ENCODE assay signal across 12 cellular contexts in the genomic region with DNA sequence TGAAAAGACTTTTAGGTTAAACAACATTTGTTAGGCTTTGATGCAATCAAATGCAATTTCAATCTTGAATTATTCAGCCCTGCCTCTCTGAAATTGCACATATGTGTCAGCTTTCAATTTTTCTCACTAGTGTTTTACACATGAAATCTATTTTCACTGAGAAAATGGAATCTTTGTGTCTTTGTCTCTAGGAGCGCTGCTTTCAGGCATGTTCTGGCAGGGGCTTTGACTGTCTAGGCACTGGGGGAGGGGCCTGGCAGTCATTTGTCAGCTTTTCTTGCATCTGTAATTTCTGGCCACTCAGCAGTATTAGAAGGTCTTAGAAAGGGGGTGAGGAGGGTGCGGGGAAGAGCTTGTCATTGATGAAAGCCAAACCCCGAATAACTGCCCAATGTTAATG.
DNase-seq lines count a peak whose midpoint lies in the region; ATAC-seq and TF ChIP-seq lines count a peak whose summit lies in the region.
"Had no signal": no experiment of that assay in that cellular context is flagged by ENCODE, and none has a peak within 500 bp of the region (broad histone marks: within the 10 kb centered on the region; RNA-seq: fewer than 3 reads in every experiment).

No MANE protein-coding gene starts in this region.

- peak; percentile 7 for DNase-seq in AG20443 (ENCODE audit: low spot score)
- peak in 48 of 61 donors; percentile 4 to 80 (median 46) for DNase-seq in caudate nucleus (lab: John Stamatoyannopoulos, UW)
- peak; percentile 54 for DNase-seq in mesendoderm
- no peak for DNase-seq in DMS53 (lab: John Stamatoyannopoulos, UW)
- DNase-seq in stimulated activated effector memory CD8-positive, alpha-beta T cell treated with anti-CD3 and anti-CD28 coated beads, Interleukin-12 subunit alpha, Interleukin-12 subunit beta, amount 100 ng/mL, for 72 hours (ENCODE audit: low spot score in 2 of 2), result no peak
- no peak for DNase-seq in suprapubic skin (ENCODE audit: low spot score in 2 of 2)
- DNase-seq: Calu3, Kasumi-1, left colon had no signal

- no peaks in the 10 kb centered on the region for H3K27me3 ChIP-seq in Loucy (ENCODE audit: insufficient read depth, low read length, poor library complexity, severe bottlenecking)
- no peaks in the 10 kb centered on the region for H3K27me3 ChIP-seq in mesendoderm (ENCODE audit: insufficient read depth, low read length, poor library complexity)
- H3K27me3 ChIP-seq in suprapubic skin, result no peaks in the 10 kb centered on the region

- no peaks in the 10 kb centered on the region for H3K9me2 ChIP-seq in Loucy (replicated peaks; ENCODE audit: low read depth, low read length)

- H3F3A ChIP-seq in Loucy (ENCODE audit: low read depth), result peaks cover 16% of the 10 kb centered on the region

- TF ChIP-seq CTCF in Loucy (conservative IDR thresholded peaks at IDR 0.05; ENCODE audit: low read length) (no peak), suprapubic skin (IDR thresholded peaks at IDR 0.05) (no peak)

- no CpG with 5 or more reads among the region's 3 CpGs for WGBS in mesendoderm (ENCODE audit: extremely low coverage, insufficient coverage, low lambda C conversion rate)
- WGBS in suprapubic skin, result 25% methylated on average over 3 of the region's 3 CpGs

- no peak for TF ChIP-seq EP300 in suprapubic skin (IDR thresholded peaks at IDR 0.05)

- H2BK15ac ChIP-seq in mesendoderm (replicated peaks; ENCODE audit: low read depth), result no peak overlapping the region

- H3K4me3 ChIP-seq in Loucy (ENCODE audit: low read length, poor library complexity, severe bottlenecking), result no peak overlapping the region
- no peak overlapping the region for H3K4me3 ChIP-seq in mesendoderm (ENCODE audit: low read length)
- no peak overlapping the region for H3K4me3 ChIP-seq in suprapubic skin
- H3K4me3 ChIP-seq: thoracic aorta had no signal

- H2BK5ac ChIP-seq in mesendoderm (ENCODE audit: low read length), result no peak overlapping the region

- H3K36me3 Mint-ChIP-seq in stimulated activated effector memory CD8-positive, alpha-beta T cell treated with anti-CD3 and anti-CD28 coated beads, Interleukin-12 subunit alpha, Interleukin-12 subunit beta, amount 100 ng/mL, for 72 hours, result no peaks in the 10 kb centered on the region

- H3K27ac Mint-ChIP-seq in stimulated activated effector memory CD8-positive, alpha-beta T cell treated with anti-CD3 and anti-CD28 coated beads, Interleukin-12 subunit alpha, Interleukin-12 subunit beta, amount 100 ng/mL, for 72 hours, result no peak overlapping the region

- H2AFZ ChIP-seq in Loucy (ENCODE audit: low read length), result no peak overlapping the region

- H3K79me1 ChIP-seq in mesendoderm (ENCODE audit: low read length), result no peaks in the 10 kb centered on the region

- H3K4me1 Mint-ChIP-seq in stimulated activated effector memory CD8-positive, alpha-beta T cell treated with anti-CD3 and anti-CD28 coated beads, Interleukin-12 subunit alpha, Interleukin-12 subunit beta, amount 100 ng/mL, for 72 hours, result no peaks in the 10 kb centered on the region

- H2BK120ac ChIP-seq in mesendoderm (ENCODE audit: low read depth, low read length), result no peak overlapping the region

- H4K20me1 ChIP-seq in Loucy (ENCODE audit: insufficient read depth, low read length, poor library complexity, severe bottlenecking), result peaks cover 100% of the 10 kb centered on the region

- no peak for ATAC-seq in stimulated activated effector memory CD8-positive, alpha-beta T cell treated with anti-CD3 and anti-CD28 coated beads, Interleukin-12 subunit alpha, Interleukin-12 subunit beta, amount 100 ng/mL, for 72 hours
- no peak for ATAC-seq in GM21515 (IDR thresholded peaks at IDR 0.05; ENCODE audit: unreplicated experiment)
- ATAC-seq: left colon had no signal

- H3K4me2 ChIP-seq in Loucy (ENCODE audit: low read depth, low read length, poor library complexity, severe bottlenecking), result peak overlapping the region; percentile 14
- H3K4me2 ChIP-seq in mesendoderm (ENCODE audit: low read length), result no peak overlapping the region

- no peak overlapping the region for H3K23ac ChIP-seq in mesendoderm (ENCODE audit: low read length)

- no peak overlapping the region for H3K4ac ChIP-seq in mesendoderm (ENCODE audit: low read depth, low read length)

- H3K36me3 ChIP-seq in Loucy (ENCODE audit: insufficient read depth, low read length), result peaks cover 96% of the 10 kb centered on the region
- no peaks in the 10 kb centered on the region for H3K36me3 ChIP-seq in mesendoderm (ENCODE audit: control insufficient read depth, insufficient read depth, low read length)
- no peaks in the 10 kb centered on the region for H3K36me3 ChIP-seq in suprapubic skin
- H3K36me3 ChIP-seq: thoracic aorta had no signal

- H3K27ac ChIP-seq in caudate nucleus (ENCODE audit: low read depth, low read length) (no peak overlapping the region), mesendoderm (ENCODE audit: low read depth, low read length) (no peak overlapping the region), suprapubic skin (no peak overlapping the region)
- H3K27ac ChIP-seq: thoracic aorta had no signal

- H3K9me3 ChIP-seq in Loucy (ENCODE audit: insufficient read depth, low read depth, low read length) (no peaks in the 10 kb centered on the region), suprapubic skin (no peaks in the 10 kb centered on the region)
- H3K9me3 ChIP-seq: thoracic aorta had no signal

- H4K8ac ChIP-seq in mesendoderm (ENCODE audit: low read depth, low read length), result no peak overlapping the region

- no peak overlapping the region for H3K4me3 Mint-ChIP-seq in stimulated activated effector memory CD8-positive, alpha-beta T cell treated with anti-CD3 and anti-CD28 coated beads, Interleukin-12 subunit alpha, Interleukin-12 subunit beta, amount 100 ng/mL, for 72 hours

- H4K5ac ChIP-seq in mesendoderm (ENCODE audit: low read length), result no peak overlapping the region

- H3K4me1 ChIP-seq in Loucy (ENCODE audit: insufficient read depth, low read length, poor library complexity, severe bottlenecking), result peaks cover 51% of the 10 kb centered on the region
- H3K4me1 ChIP-seq in mesendoderm (ENCODE audit: control insufficient read depth, low read depth, low read length), result no peaks in the 10 kb centered on the region
- H3K4me1 ChIP-seq in suprapubic skin, result peaks cover 14% of the 10 kb centered on the region

- no peaks in the 10 kb centered on the region for H3K9me3 Mint-ChIP-seq in stimulated activated effector memory CD8-positive, alpha-beta T cell treated with anti-CD3 and anti-CD28 coated beads, Interleukin-12 subunit alpha, Interleukin-12 subunit beta, amount 100 ng/mL, for 72 hours

- H2AK5ac ChIP-seq in mesendoderm (ENCODE audit: low read length), result no peak overlapping the region

- TF ChIP-seq POLR2A in suprapubic skin (IDR thresholded peaks at IDR 0.05), result no peak

- no peak overlapping the region for H3K56ac ChIP-seq in mesendoderm (ENCODE audit: low read length)

- peak overlapping the region; percentile 26 for H3K9ac ChIP-seq in Loucy (ENCODE audit: low read depth, low read length, poor library complexity, severe bottlenecking)
- no peak overlapping the region for H3K9ac ChIP-seq in mesendoderm (ENCODE audit: low read length)

- H3K18ac ChIP-seq in mesendoderm (ENCODE audit: low read length), result no peak overlapping the region

- H3K79me2 ChIP-seq in Loucy (ENCODE audit: insufficient read depth, low read length), result peaks cover 100% of the 10 kb centered on the region
- H3K79me2 ChIP-seq in mesendoderm (ENCODE audit: control insufficient read depth, insufficient read depth, low read length), result no peaks in the 10 kb centered on the region

Comparison
In these comparisons a context has a peak if more than half of its experiments do, and no peak if none do; other contexts are left out.
1. DNase-seq: peak in AG20443 (single experiment), caudate nucleus (48 of 61) and mesendoderm (single experiment); none in DMS53 (single experiment), stimulated activated effector memory CD8-positive, alpha-beta T cell treated with anti-CD3 and anti-CD28 coated beads, Interleukin-12 subunit alpha, Interleukin-12 subunit beta, amount 100 ng/mL, for 72 hours (0 of 2) and suprapubic skin (0 of 2).